1 cellular context compared by ENCODE assay signal in genomic region chr16:56869513-56870270, GRCh38.
TF ChIP-seq lines count a peak whose summit lies in the region.

No MANE protein-coding gene starts in this region.

TF ChIP-seq in HCT116, 20 proteins besides CTCF, POLR2A, EP300 and RAD21 (continued from another document):
- TF ChIP-seq REST (IDR thresholded peaks at IDR 0.05; ENCODE audit: low read depth) (no peak), JUND (IDR thresholded peaks at IDR 0.05) (no peak), MAX (IDR thresholded peaks at IDR 0.05) (no peak)
